In genomic region chr1:205748398-205749093, GRCh38 we compare ENCODE assay signal across 8 cellular contexts. TPM values are rescaled to one million over a fixed set of nuclear protein-coding genes. Genes with fewer than 3 reads are reported as not detected.
DNase-seq lines count a peak whose midpoint lies in the region; ATAC-seq and TF ChIP-seq lines count a peak whose summit lies in the region.

No MANE protein-coding gene starts in this region.

- no CpG with 5 or more reads among the region's 13 CpGs for WGBS in IMR-90 (ENCODE audit: extremely low coverage in 2 of 2, insufficient read length in 1 of 2), 2 experiments
- WGBS in mesodermal cell (ENCODE audit: insufficient coverage in 2 of 2), 2 experiments = 0% methylated on average over 5 to 7 of the region's 13 CpGs

- H3K4me3 ChIP-seq in IMR-90 (ENCODE audit: insufficient read depth, low read depth, low read length) (peak overlapping the region; percentile 67), mesodermal cell (ENCODE audit: extremely low read depth, insufficient read depth, low read length, poor library complexity, severe bottlenecking) (peak overlapping the region; percentile 83), thoracic aorta (peak overlapping the region; percentile 85)

- H3K9me3 ChIP-seq in IMR-90 (ENCODE audit: control insufficient read depth, insufficient read depth, low read length) = no peaks in the 10 kb centered on the region
- no peaks in the 10 kb centered on the region for H3K9me3 ChIP-seq in mesodermal cell (ENCODE audit: control insufficient read depth, low read length)
- no peaks in the 10 kb centered on the region for H3K9me3 ChIP-seq in thoracic aorta

- POLR2A ChIA-PET in IMR-90 (lab: Charles Lee; ENCODE audit: unreplicated experiment) = interaction anchor here (0.9 kb wide), 1 partner anchor 9 kb away, joined by 5 read pairs; no protein-coding TSS in a partner anchor

- H4K8ac ChIP-seq in IMR-90 (ENCODE audit: low read depth in 2 of 2, low read length in 2 of 2) = peak overlapping the region in 1 of 2 experiments; percentile 82; a peak in 2 of 4 replicates

- CTCF ChIA-PET in IMR-90 (lab: Yijun Ruan, JAX) = interaction anchor here (0.8 to 1.2 kb wide), 3 partner anchors 9 to 37 kb away, joined by 3 to 4 read pairs (median 4); no protein-coding TSS in a partner anchor

- peak; percentile 54; the same call in 1 of the 2 replicates for TF ChIP-seq POLR2A in IMR-90 (IDR thresholded peaks at IDR 0.05; ENCODE audit: low read depth, low read length)

- peak overlapping the region; percentile 89 for H3K14ac ChIP-seq in IMR-90 (replicated peaks; ENCODE audit: low read depth, low read length)

- peak overlapping the region; percentile 96 for H3K23ac ChIP-seq in IMR-90 (ENCODE audit: low read depth, low read length)

- intact Hi-C loops in IMR-90 (cut with micrococcal nuclease) = loop anchor here (2.0 kb wide), 1 partner anchor 64 kb away; the partner anchor contains the start of gene SLC41A1

- H3K4me1 ChIP-seq in IMR-90 (ENCODE audit: control insufficient read depth, insufficient read depth, low read length) (no peaks in the 10 kb centered on the region; the same call in 1 of the 2 replicates), mesodermal cell (ENCODE audit: control insufficient read depth, insufficient read depth, low read length, poor library complexity, severe bottlenecking) (peaks cover 11% of the 10 kb centered on the region), thoracic aorta (ENCODE audit: control insufficient read depth in 1 of 2, low read depth in 2 of 2) (peaks cover 21 to 34% of the 10 kb centered on the region in 2 donors)

- H3K4ac ChIP-seq in IMR-90 (ENCODE audit: low read depth, low read length) = peak overlapping the region; percentile 90

- H3K56ac ChIP-seq in IMR-90 (ENCODE audit: extremely low read depth, insufficient read depth, low read length) = peak overlapping the region; percentile 91

- in situ Hi-C loops in IMR-90 (cut with MboI; ENCODE audit: low sequenced_read_pairs) = no loop called here

- peak overlapping the region; percentile 83 for H3K9ac ChIP-seq in IMR-90 (ENCODE audit: low read depth, low read length)

- H2AFZ ChIP-seq in IMR-90 (replicated peaks; ENCODE audit: low read length, poor library complexity) = peak overlapping the region; percentile 99

- 0 out of 2 replicates have a peak overlapping the region, but pooled peaks have one; percentile 28 for H2BK120ac ChIP-seq in IMR-90 (ENCODE audit: low read depth, low read length)

- ATAC-seq in IMR-90 (ENCODE audit: low read depth) (peak; percentile 1), thoracic aorta (ENCODE audit: insufficient number of reproducible peaks, low FRiP score, low read depth) (no peak)

- peak overlapping the region; percentile 45; the same call in 2 of the 3 replicates for H2BK15ac ChIP-seq in IMR-90 (ENCODE audit: low read depth, low read length)

- peak overlapping the region; percentile 90 for H3K4me2 ChIP-seq in IMR-90 (ENCODE audit: low read depth, low read length)

- peak overlapping the region; percentile 61; the same call in 1 of the 2 replicates for H2AK5ac ChIP-seq in IMR-90 (ENCODE audit: low read depth, low read length)

- peaks cover 53% of the 10 kb centered on the region for H4K20me1 ChIP-seq in IMR-90 (ENCODE audit: insufficient read depth, low read length)

- peaks cover 6% of the 10 kb centered on the region for H3K9me1 ChIP-seq in IMR-90 (ENCODE audit: insufficient read depth, low read length)

- no peak for TF ChIP-seq CTCF in IMR-90 (conservative IDR thresholded peaks at IDR 0.05; ENCODE audit: low read depth, low read length)
- no peak for TF ChIP-seq CTCF in thoracic aorta (IDR thresholded peaks at IDR 0.05)

- TSS peak; percentile 22 for BruUV-seq in IMR-90 (replicated peaks; lab: Mats Ljungman, UMichigan)

- DNase-seq in NCI-H2029 treated with DMSO at 0.1 percent for 48 hours (lab: John Stamatoyannopoulos, UW) = peak; percentile 27
- DNase-seq in NCI-H2029 (lab: John Stamatoyannopoulos, UW) = no peak
- DNase-seq in IMR-90 = peak; percentile 79
- DNase-seq in T follicular helper cell (ENCODE audit: low read depth) = peak; percentile 5
- DNase-seq in dermis blood vessel endothelial cell = peak; percentile 58
- no peak for DNase-seq in thoracic aorta (ENCODE audit: low spot score)
- no peak for DNase-seq in iPS-NIHi11 (ENCODE audit: low spot score)

- peak overlapping the region; percentile 83 for H4K91ac ChIP-seq in IMR-90 (ENCODE audit: insufficient read depth, low read depth, low read length)

- H3K36me3 ChIP-seq in IMR-90 (ENCODE audit: control insufficient read depth, insufficient read depth, low read length) (0 out of 2 replicates have a peak, but pooled peaks cover 1% of the 10 kb centered on the region), mesodermal cell (ENCODE audit: control insufficient read depth, insufficient read depth, low read length) (peaks cover 27% of the 10 kb centered on the region), thoracic aorta (no peaks in the 10 kb centered on the region)

- H3K27ac ChIP-seq in IMR-90 (ENCODE audit: insufficient read depth, low read length) = peak overlapping the region; percentile 78
- peak overlapping the region; percentile 85 for H3K27ac ChIP-seq in mesodermal cell (ENCODE audit: low read depth, low read length, severe bottlenecking)
- H3K27ac ChIP-seq in thoracic aorta = peak overlapping the region; percentile 94 to 95

- peak overlapping the region; percentile 95 for H2AK9ac ChIP-seq in IMR-90 (replicated peaks; ENCODE audit: low read depth, low read length, poor library complexity)

- dilution Hi-C loops in IMR-90 (cut with HindIII; ENCODE audit: low sequenced_read_pairs, unreplicated experiment) = no loop called here

- H2BK20ac ChIP-seq in IMR-90 (ENCODE audit: low read depth, low read length) = peak overlapping the region; percentile 41; the same call in 1 of the 2 replicates

- peak overlapping the region; percentile 75 for H2BK5ac ChIP-seq in IMR-90 (ENCODE audit: low read depth, low read length, poor library complexity, severe bottlenecking)

- peak overlapping the region; percentile 33 for H3K18ac ChIP-seq in IMR-90 (ENCODE audit: low read depth, low read length)

- TF ChIP-seq RAD21 in IMR-90 (IDR thresholded peaks at IDR 0.05; ENCODE audit: low read length) = no peak

- H3K27me3 ChIP-seq in IMR-90 (ENCODE audit: control insufficient read depth, insufficient read depth, low read length) (no peaks in the 10 kb centered on the region), thoracic aorta (replicated peaks; ENCODE audit: insufficient read depth) (no peaks in the 10 kb centered on the region)

- peak overlapping the region; percentile 11; the same call in 1 of the 2 replicates for H4K5ac ChIP-seq in IMR-90 (ENCODE audit: low read depth, low read length)

- peaks cover 0 to 22% of the 10 kb centered on the region in 2 experiments; a peak in 2 of 4 replicates for H3K79me1 ChIP-seq in IMR-90 (ENCODE audit: low read depth in 1 of 2, low read length in 2 of 2)

TF ChIP-seq in IMR-90, 13 proteins besides CTCF, POLR2A, EP300 and RAD21:
- no peak for TF ChIP-seq RCOR1 (IDR thresholded peaks at IDR 0.05; ENCODE audit: insufficient replicate concordance, low read length)
- peak; percentile 61; the same call in 1 of the 2 replicates for TF ChIP-seq CEBPB (IDR thresholded peaks at IDR 0.05; ENCODE audit: low read depth, low read length)
- peak; percentile 41; the same call in 1 of the 2 replicates for TF ChIP-seq BHLHE40 (IDR thresholded peaks at IDR 0.05; ENCODE audit: low read depth, low read length)
- no peak for TF ChIP-seq NFE2L2 (IDR thresholded peaks at IDR 0.05; ENCODE audit: low read depth, low read length)
- no peak for TF ChIP-seq MAFK (IDR thresholded peaks at IDR 0.05; ENCODE audit: low read depth, low read length)

RNA-seq across cellular contexts. Expression of gene NUCKS1, which starts 1.4 kb away (rescaled TPM):
- total RNA-seq in IMR-90 (2012; rRNA removed) (103 and 179 TPM in 2 replicates), dermis blood vessel endothelial cell (86.8 and 160 TPM in 2 replicates), thoracic aorta (100 to 1,000 TPM in 1 of 2 donors, 10 to 100 TPM in 1; 80.6 to 116 TPM)
- polyA plus RNA-seq in IMR-90 (2012; rRNA removed) = 29.0 and 37.9 TPM in 2 replicates
- polyA plus RNA-seq in IMR-90 (2012; cell fraction: cytosol; rRNA removed) = 6.9 and 7.8 TPM in 2 replicates
- polyA plus RNA-seq in IMR-90 (2012; cell fraction: nucleus; rRNA removed; ENCODE audit: low replicate concordance) = 1.9 and 13.9 TPM in 2 replicates
- polyA plus RNA-seq in mesodermal cell (2013, experiment 1 of 2) = 183 TPM
- polyA plus RNA-seq in mesodermal cell (2013, experiment 2 of 2) = 218 TPM

RNA-seq across cellular contexts. Expression of gene RAB29, which starts 26.7 kb away (rescaled TPM):
- total RNA-seq in IMR-90 (2012; rRNA removed) (5.8 and 7.3 TPM in 2 replicates), dermis blood vessel endothelial cell (28.2 and 29.6 TPM in 2 replicates), thoracic aorta (10 to 100 TPM; 23.5 to 47.2 TPM)
- 4.4 and 5.7 TPM in 2 replicates for polyA plus RNA-seq in IMR-90 (2012; rRNA removed)
- 2.5 and 3.8 TPM in 2 replicates for polyA plus RNA-seq in IMR-90 (2012; cell fraction: cytosol; rRNA removed)
- 2.8 and 6.3 TPM in 2 replicates for polyA plus RNA-seq in IMR-90 (2012; cell fraction: nucleus; rRNA removed; ENCODE audit: low replicate concordance)
- 6.9 TPM for polyA plus RNA-seq in mesodermal cell (2013, experiment 1 of 2)
- 7.6 TPM for polyA plus RNA-seq in mesodermal cell (2013, experiment 2 of 2)

Comparison
In these comparisons a context has a peak if more than half of its experiments do, and no peak if none do; other contexts are left out.
1. DNase-seq: peak in NCI-H2029 treated with DMSO at 0.1 percent for 48 hours (single experiment), IMR-90 (single experiment), T follicular helper cell (single experiment) and dermis blood vessel endothelial cell (single experiment); none in NCI-H2029 (single experiment), thoracic aorta (single experiment) and iPS-NIHi11 (single experiment).
2. Peak in every context shown above with its lines, with median percentiles within 50 percentile points of each other: H3K27ac ChIP-seq and H3K4me3 ChIP-seq.